8 cellular contexts compared by ENCODE assay signal in the genomic region with DNA sequence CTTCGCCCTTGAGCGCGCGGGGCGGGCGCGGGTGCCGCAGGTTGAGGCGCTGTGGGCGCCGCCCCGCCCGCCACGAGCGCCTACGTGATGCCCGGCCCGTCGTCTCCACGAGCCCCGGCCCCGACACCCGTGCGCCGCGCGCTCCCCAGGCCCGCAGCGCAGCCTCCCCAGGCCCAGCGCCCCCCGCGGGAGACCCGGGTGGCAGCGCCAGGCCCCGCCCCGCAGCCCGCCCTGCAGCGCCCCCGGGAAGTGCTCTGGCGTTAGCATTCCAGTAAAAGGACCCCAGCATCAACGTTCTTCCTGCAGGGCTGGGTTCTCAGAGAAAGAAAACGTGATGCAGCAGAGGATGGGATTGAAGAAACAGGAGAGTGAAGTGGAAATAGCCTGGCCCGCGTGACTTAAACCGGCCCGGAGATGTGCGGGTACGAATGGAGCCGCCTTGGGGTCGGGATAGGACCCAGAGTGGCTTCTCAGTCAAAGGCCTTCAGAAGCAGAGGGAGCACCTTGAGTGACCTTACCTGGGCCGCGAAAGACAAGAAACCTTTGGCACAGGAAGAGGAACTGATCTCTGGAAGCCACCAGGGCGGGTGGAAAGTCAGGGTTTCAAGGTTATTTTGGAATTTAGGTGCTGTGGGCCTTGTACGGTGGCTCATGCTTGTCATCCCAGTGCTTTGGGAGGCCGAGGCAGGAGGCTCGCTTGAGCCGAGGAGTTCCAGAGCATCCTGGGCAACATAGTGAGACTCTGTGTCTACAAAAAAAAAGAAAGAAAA. TPM values are rescaled to one million over a fixed set of nuclear protein-coding genes. Genes with fewer than 3 reads are reported as not detected.
DNase-seq lines count a peak whose midpoint lies in the region; ATAC-seq and FAIRE-seq lines count a peak whose summit lies in the region.

No MANE protein-coding gene starts in this region.

- peak overlapping the region; percentile 92 for H3K4me3 ChIP-seq in trophoblast cell (ENCODE audit: low read depth, low read length)

- peaks cover 26 to 35% of the 10 kb centered on the region in 2 experiments for H3K4me1 ChIP-seq in trophoblast cell (ENCODE audit: control insufficient read depth in 1 of 2, insufficient read depth in 2 of 2, low read length in 2 of 2)

- H3K4me2 ChIP-seq in trophoblast cell (ENCODE audit: low read length) = peak overlapping the region; percentile 90

- no peaks in the 10 kb centered on the region for H3K27me3 ChIP-seq in trophoblast cell (ENCODE audit: insufficient read depth, low read length)

- peak overlapping the region; percentile 93 for H3K9ac ChIP-seq in trophoblast cell (ENCODE audit: low read length)

- H3K4me3 Mint-ChIP-seq in activated T-cell treated with anti-CD3 and anti-CD28 coated beads, Interleukin-2, amount 50 U/mL, for 24 hours = peak overlapping the region; percentile 91

- H3K14ac ChIP-seq in trophoblast cell (ENCODE audit: low read length) = peak overlapping the region; percentile 51

- peak; percentile 33 for DNase-seq in DMS114 treated with DMSO at 0.1 percent for 48 hours (lab: John Stamatoyannopoulos, UW; ENCODE audit: unreplicated experiment)
- DNase-seq in HTR-8/SVneo (ENCODE audit: insufficient read length, low spot score) = peak; percentile 57
- peak; percentile 56 for DNase-seq in activated T-cell treated with anti-CD3 and anti-CD28 coated beads, Interleukin-2, amount 50 U/mL, for 24 hours
- peak; percentile 47 for DNase-seq in germinal center (ENCODE audit: low spot score)
- DNase-seq in trophoblast cell = no peak
- DNase-seq in middle frontal gyrus (ENCODE audit: extremely low spot score, low spot score) = no peak
- DNase-seq in NCI-H2081 treated with DMSO at 0.1 percent for 48 hours (lab: John Stamatoyannopoulos, UW) = no peak

- H3K79me2 ChIP-seq in trophoblast cell (ENCODE audit: control insufficient read depth, insufficient read depth, low read length, poor library complexity) = peaks cover 35% of the 10 kb centered on the region

- H2AFZ ChIP-seq in trophoblast cell (ENCODE audit: insufficient read depth, low read length, poor library complexity) = peak overlapping the region; percentile 52

- no peak overlapping the region for H3K23ac ChIP-seq in trophoblast cell (ENCODE audit: low read length)

- H2BK5ac ChIP-seq in trophoblast cell (ENCODE audit: low read depth, low read length, poor library complexity) = peak overlapping the region; percentile 51

- peak; percentile 28 for FAIRE-seq in HTR-8/SVneo (lab: Jason Lieb, UNC)

- peaks cover 33% of the 10 kb centered on the region for H3K79me1 ChIP-seq in trophoblast cell (ENCODE audit: low read length)

- H3K4me1 Mint-ChIP-seq in activated T-cell treated with anti-CD3 and anti-CD28 coated beads, Interleukin-2, amount 50 U/mL, for 24 hours (ENCODE audit: low read depth) = peaks cover 49% of the 10 kb centered on the region

- H3K18ac ChIP-seq in trophoblast cell (ENCODE audit: low read length) = peak overlapping the region; percentile 24

- H2AK5ac ChIP-seq in trophoblast cell (ENCODE audit: low read length) = peak overlapping the region; percentile 56

- H2BK12ac ChIP-seq in trophoblast cell (ENCODE audit: low read length) = peak overlapping the region; percentile 54

- no CpG with 5 or more reads among the region's 57 CpGs for WGBS in trophoblast cell (ENCODE audit: extremely low coverage, insufficient coverage, insufficient read length)

- ATAC-seq in GM19455 (IDR thresholded peaks at IDR 0.05; ENCODE audit: unreplicated experiment) = peak; percentile 36

- H3K36me3 Mint-ChIP-seq in activated T-cell treated with anti-CD3 and anti-CD28 coated beads, Interleukin-2, amount 50 U/mL, for 24 hours (ENCODE audit: low read depth) = peaks cover 56% of the 10 kb centered on the region

- H4K12ac ChIP-seq in trophoblast cell (ENCODE audit: low read depth, low read length) = peak overlapping the region; percentile 76

- H3K9me3 ChIP-seq in trophoblast cell (ENCODE audit: insufficient read depth, low read depth, low read length) = no peaks in the 10 kb centered on the region

- peaks cover 12 to 16% of the 10 kb centered on the region in 2 experiments for H3K36me3 ChIP-seq in trophoblast cell (ENCODE audit: control insufficient read depth in 1 of 2, insufficient read depth in 2 of 2, low read length in 2 of 2)

- H3K4ac ChIP-seq in trophoblast cell (ENCODE audit: low read depth, low read length) = peak overlapping the region; percentile 60

- H4K8ac ChIP-seq in trophoblast cell (ENCODE audit: low read depth, low read length) = peak overlapping the region; percentile 90

- no peaks in the 10 kb centered on the region for H3K9me3 Mint-ChIP-seq in activated T-cell treated with anti-CD3 and anti-CD28 coated beads, Interleukin-2, amount 50 U/mL, for 24 hours

- peak overlapping the region; percentile 89 for H3K27ac Mint-ChIP-seq in activated T-cell treated with anti-CD3 and anti-CD28 coated beads, Interleukin-2, amount 50 U/mL, for 24 hours

- H3K27me3 Mint-ChIP-seq in activated T-cell treated with anti-CD3 and anti-CD28 coated beads, Interleukin-2, amount 50 U/mL, for 24 hours = peaks cover 14% of the 10 kb centered on the region

- H2BK120ac ChIP-seq in trophoblast cell (ENCODE audit: insufficient read depth, low read length, poor library complexity) = peak overlapping the region; percentile 86

- no peak overlapping the region for H3K27ac ChIP-seq in trophoblast cell (ENCODE audit: low read depth, low read length)

- H4K91ac ChIP-seq in trophoblast cell (ENCODE audit: low read depth, low read length) = peak overlapping the region; percentile 90

RNA-seq across cellular contexts. Expression of gene PFKP, which starts 1.8 kb away (rescaled TPM):
- 229 and 243 TPM in 2 replicates for polyA plus RNA-seq in trophoblast cell (2013)

Comparison
In these comparisons a context has a peak if more than half of its experiments do, and no peak if none do; other contexts are left out.
1. DNase-seq: peak in DMS114 treated with DMSO at 0.1 percent for 48 hours (single experiment), HTR-8/SVneo (single experiment), activated T-cell treated with anti-CD3 and anti-CD28 coated beads, Interleukin-2, amount 50 U/mL, for 24 hours (single experiment) and germinal center (single experiment); none in trophoblast cell (0 of 2), middle frontal gyrus (single experiment) and NCI-H2081 treated with DMSO at 0.1 percent for 48 hours (single experiment).